In the genomic region with DNA sequence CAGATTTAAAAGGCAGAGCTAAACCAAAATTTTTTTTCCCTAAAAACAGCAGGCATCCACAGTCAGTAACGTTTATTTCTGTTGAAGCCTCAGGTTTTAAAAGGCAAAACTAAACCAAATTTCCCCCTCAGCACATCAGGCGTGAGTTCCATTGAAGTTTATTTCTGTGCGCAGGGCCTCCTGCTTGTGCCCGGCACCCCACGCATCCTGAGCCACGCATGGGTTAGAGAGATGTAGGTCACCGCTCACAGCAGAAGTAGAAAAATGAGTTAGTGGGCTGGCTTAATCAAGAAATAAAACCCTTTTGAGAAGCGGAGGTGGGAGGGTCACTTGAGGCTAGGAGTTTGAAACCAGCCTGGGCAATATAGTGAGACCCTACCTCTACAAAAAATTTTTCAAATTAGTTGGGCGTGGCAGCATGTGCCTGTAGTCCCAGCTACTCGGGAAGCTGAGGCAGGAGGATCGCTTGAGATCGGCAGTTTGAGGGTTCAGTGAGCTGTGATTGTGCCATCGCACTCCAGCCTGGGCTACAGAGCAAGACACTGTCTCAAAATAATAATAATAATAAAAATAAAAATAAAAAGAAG, we compare ENCODE assay signal across 18 cellular contexts.
DNase-seq lines count a peak whose midpoint lies in the region; ATAC-seq and TF ChIP-seq lines count a peak whose summit lies in the region.
"Had no signal": no experiment of that assay in that cellular context is flagged by ENCODE, and none has a peak within 500 bp of the region (broad histone marks: within the 10 kb centered on the region; RNA-seq: fewer than 3 reads in every experiment).

No MANE protein-coding gene starts in this region.

- 86% methylated on average over 12 of the region's 13 CpGs for WGBS in HUES64
- 90% methylated on average over 13 of the region's 13 CpGs for WGBS in esophagus muscularis mucosa

- no peaks in the 10 kb centered on the region for H3K36me3 ChIP-seq in HUES64 (ENCODE audit: insufficient read depth, low read length)
- H3K36me3 ChIP-seq in esophagus muscularis mucosa = no peaks in the 10 kb centered on the region

- H3K4me3 Mint-ChIP-seq in activated T-cell treated with anti-CD3 and anti-CD28 coated beads, Interleukin-2, amount 50 U/mL, for 4 hours = peak overlapping the region; percentile 3
- H3K4me3 Mint-ChIP-seq in activated naive CD8-positive, alpha-beta T cell treated with anti-CD3 and anti-CD28 coated beads, Interleukin-2, amount 50 U/mL, for 24 hours = peak overlapping the region; percentile 63
- H3K4me3 Mint-ChIP-seq: memory B cell, natural killer cell had no signal

- peaks cover 25% of the 10 kb centered on the region for H3K4me1 Mint-ChIP-seq in activated T-cell treated with anti-CD3 and anti-CD28 coated beads, Interleukin-2, amount 50 U/mL, for 4 hours (ENCODE audit: low read depth)
- H3K4me1 Mint-ChIP-seq in activated naive CD8-positive, alpha-beta T cell treated with anti-CD3 and anti-CD28 coated beads, Interleukin-2, amount 50 U/mL, for 24 hours = peaks cover 41% of the 10 kb centered on the region
- H3K4me1 Mint-ChIP-seq: memory B cell had no signal

- H3K27ac Mint-ChIP-seq in activated naive CD8-positive, alpha-beta T cell treated with anti-CD3 and anti-CD28 coated beads, Interleukin-2, amount 50 U/mL, for 24 hours = peak overlapping the region; percentile 92
- H3K27ac Mint-ChIP-seq: memory B cell had no signal

- H3K36me3 Mint-ChIP-seq in activated T-cell treated with anti-CD3 and anti-CD28 coated beads, Interleukin-2, amount 50 U/mL, for 4 hours (ENCODE audit: insufficient read depth) = no peaks in the 10 kb centered on the region
- H3K36me3 Mint-ChIP-seq in activated naive CD8-positive, alpha-beta T cell treated with anti-CD3 and anti-CD28 coated beads, Interleukin-2, amount 50 U/mL, for 24 hours (ENCODE audit: low read depth) = no peaks in the 10 kb centered on the region
- H3K36me3 Mint-ChIP-seq: memory B cell, natural killer cell, type B pancreatic cell had no signal

- H3K4me1 ChIP-seq in HUES64 (ENCODE audit: insufficient read depth, low read length) (peaks cover 27% of the 10 kb centered on the region), esophagus muscularis mucosa (no peaks in the 10 kb centered on the region)
- H3K4me1 ChIP-seq: foreskin keratinocyte had no signal

- no peaks in the 10 kb centered on the region for H3K9me3 Mint-ChIP-seq in activated T-cell treated with anti-CD3 and anti-CD28 coated beads, Interleukin-2, amount 50 U/mL, for 4 hours
- no peaks in the 10 kb centered on the region for H3K9me3 Mint-ChIP-seq in activated naive CD8-positive, alpha-beta T cell treated with anti-CD3 and anti-CD28 coated beads, Interleukin-2, amount 50 U/mL, for 24 hours
- H3K9me3 Mint-ChIP-seq: memory B cell, natural killer cell had no signal

- H3K27me3 Mint-ChIP-seq in activated T-cell treated with anti-CD3 and anti-CD28 coated beads, Interleukin-2, amount 50 U/mL, for 4 hours (ENCODE audit: low read depth) = peaks cover 4% of the 10 kb centered on the region
- H3K27me3 Mint-ChIP-seq in activated naive CD8-positive, alpha-beta T cell treated with anti-CD3 and anti-CD28 coated beads, Interleukin-2, amount 50 U/mL, for 24 hours = peaks cover 1% of the 10 kb centered on the region
- H3K27me3 Mint-ChIP-seq: type B pancreatic cell had no signal

- H3K9me3 ChIP-seq in HUES64 (ENCODE audit: insufficient read depth, low read depth, low read length) = no peaks in the 10 kb centered on the region
- no peaks in the 10 kb centered on the region for H3K9me3 ChIP-seq in esophagus muscularis mucosa

- H3K27ac ChIP-seq in HUES64 (ENCODE audit: low read depth, low read length) (peak overlapping the region; percentile 89; the same call in 1 of the 2 replicates), esophagus muscularis mucosa (replicated peaks in 1 of 4) (no peak overlapping the region)
- H3K27ac ChIP-seq: foreskin keratinocyte had no signal

- H3K9ac ChIP-seq in HUES64 (ENCODE audit: low read depth, low read length) = no peak overlapping the region

- no peak for DNase-seq in activated T-cell treated with anti-CD3 and anti-CD28 coated beads, Interleukin-2, amount 50 U/mL, for 4 hours
- DNase-seq in activated T-cell treated with anti-CD3 and anti-CD28 coated beads for 4 hours (no peak), MV-4-11 (lab: John Stamatoyannopoulos, UW) (no peak), esophagus muscularis mucosa (ENCODE audit: extremely low spot score) (no peak), GF-D8 (lab: John Stamatoyannopoulos, UW) (no peak)
- peak; percentile 33 for DNase-seq in activated naive CD8-positive, alpha-beta T cell treated with anti-CD3 and anti-CD28 coated beads, Interleukin-2, amount 50 U/mL, for 24 hours
- peak; percentile 10 for DNase-seq in stimulated activated naive CD4-positive, alpha-beta T cell treated with Interleukin-2 at 50 U/mL for 16 hours (lab: John Stamatoyannopoulos, UW)
- DNase-seq: DMS79 treated with DMSO at 0.1 percent for 48 hours, foreskin keratinocyte, hypothalamus, natural killer cell, NCI-H1417, NCI-H2171 treated with DMSO at 0.1 percent for 48 hours, posterior cingulate gyrus had no signal

- TF ChIP-seq CTCF in esophagus muscularis mucosa (IDR thresholded peaks at IDR 0.05) = no peak

- intact Hi-C loops in esophagus muscularis mucosa (cut with DNase I) = no loop called here

- no peaks in the 10 kb centered on the region for H3K27me3 ChIP-seq in HUES64 (ENCODE audit: insufficient read depth, low read length)
- no peaks in the 10 kb centered on the region for H3K27me3 ChIP-seq in esophagus muscularis mucosa
- H3K27me3 ChIP-seq: foreskin keratinocyte had no signal

- ATAC-seq in activated T-cell treated with anti-CD3 and anti-CD28 coated beads, Interleukin-2, amount 50 U/mL, for 4 hours = no peak
- peak; percentile 37 for ATAC-seq in activated naive CD8-positive, alpha-beta T cell treated with anti-CD3 and anti-CD28 coated beads, Interleukin-2, amount 50 U/mL, for 24 hours
- ATAC-seq: foreskin keratinocyte, natural killer cell, SK-N-SH treated with all-trans-retinoic acid at 6 μM for 48 hours had no signal

- TF ChIP-seq EP300 in esophagus muscularis mucosa (IDR thresholded peaks at IDR 0.05) = no peak

- TF ChIP-seq POLR2A in esophagus muscularis mucosa (IDR thresholded peaks at IDR 0.05; ENCODE audit: low read depth) = no peak

- H3K4me3 ChIP-seq in HUES64 (ENCODE audit: low read length) = no peak overlapping the region
- H3K4me3 ChIP-seq in esophagus muscularis mucosa = no peak overlapping the region

Comparison
In these comparisons a context has a peak if more than half of its experiments do, and no peak if none do; other contexts are left out.
1. DNase-seq: peak in activated naive CD8-positive, alpha-beta T cell treated with anti-CD3 and anti-CD28 coated beads, Interleukin-2, amount 50 U/mL, for 24 hours (single experiment) and stimulated activated naive CD4-positive, alpha-beta T cell treated with Interleukin-2 at 50 U/mL for 16 hours (single experiment); none in activated T-cell treated with anti-CD3 and anti-CD28 coated beads, Interleukin-2, amount 50 U/mL, for 4 hours (single experiment), activated T-cell treated with anti-CD3 and anti-CD28 coated beads for 4 hours (single experiment), MV-4-11 (single experiment), esophagus muscularis mucosa (single experiment) and GF-D8 (single experiment).